Comparison of ENCODE assay signal across 28 cellular contexts in the genomic region with DNA sequence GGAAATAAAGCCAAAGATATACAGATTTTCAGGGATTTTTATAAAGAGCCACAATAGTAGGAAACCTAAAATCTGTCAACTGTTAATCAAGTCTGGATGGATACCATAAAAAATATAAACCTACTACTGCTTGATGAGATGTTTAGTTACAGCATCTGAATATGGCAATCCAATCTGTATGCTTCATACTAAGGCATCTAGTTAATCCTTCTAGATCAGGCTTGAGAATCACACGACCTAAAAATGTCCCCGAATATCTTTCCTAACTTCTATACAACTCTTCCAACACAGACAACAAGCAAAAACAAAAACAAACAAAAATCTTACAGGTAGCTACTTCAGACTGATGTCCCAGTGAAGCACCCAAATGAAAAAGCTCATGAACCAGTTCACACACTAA. TPM values are rescaled to one million over a fixed set of nuclear protein-coding genes. Genes with fewer than 3 reads are reported as not detected.
DNase-seq lines count a peak whose midpoint lies in the region; ATAC-seq and TF ChIP-seq lines count a peak whose summit lies in the region.
"Had no signal": no experiment of that assay in that cellular context is flagged by ENCODE, and none has a peak within 500 bp of the region (broad histone marks: within the 10 kb centered on the region; RNA-seq: fewer than 3 reads in every experiment).

No MANE protein-coding gene starts in this region.

- H4K20me1 ChIP-seq in PC-3 (ENCODE audit: low read length): no peaks in the 10 kb centered on the region

- peak overlapping the region; percentile 72 for H3K27ac Mint-ChIP-seq in activated CD4-positive, alpha-beta T cell treated with anti-CD3 and anti-CD28 coated beads for 36 hours
- H3K27ac Mint-ChIP-seq in CD4-positive, alpha-beta memory T cell: peak overlapping the region in 3 of 7 donors; percentile 5 to 45 (median 30)
- peak overlapping the region; percentile 7 for H3K27ac Mint-ChIP-seq in activated T-helper 17 cell treated with anti-CD3 and anti-CD28 coated beads, Interleukin-2, amount 50 U/mL, for 72 hours
- H3K27ac Mint-ChIP-seq in naive thymus-derived CD8-positive, alpha-beta T cell: peak overlapping the region in 6 of 10 donors; percentile 43 to 60 (median 50)
- no peak overlapping the region for H3K27ac Mint-ChIP-seq in stimulated activated naive B cell treated with anti-CD40 and anti-IgM and Interleukin-4, amounts not matched to agents 10 μg/mL and 1 μg/mL and 100 μg/mL, for 72 hours
- H3K27ac Mint-ChIP-seq: activated CD4-positive, alpha-beta memory T cell treated with anti-CD3 and anti-CD28 coated beads, Interleukin-2, amount 10 ng/mL, durations not matched to agents 7 days and 5 days; dendritic cell treated with granulocyte-macrophage colony-stimulating factor and Interleukin-4, amounts not matched to agents 40 ng/mL and 50 ng/mL, for 4 days; neural progenitor cell had no signal

- TF ChIP-seq CTCF in PC-3 (conservative IDR thresholded peaks at IDR 0.05; ENCODE audit: low read depth, low read length): no peak

- intact Hi-C loops in activated CD4-positive, alpha-beta T cell treated with anti-CD3 and anti-CD28 coated beads for 36 hours (cut with DNase I, micrococcal nuclease): no loop called here
- intact Hi-C loops in CD4-positive, alpha-beta memory T cell (cut with micrococcal nuclease): no loop called here
- intact Hi-C loops in PC-3 (cut with micrococcal nuclease): no loop called here

- no peak for DNase-seq in activated CD4-positive, alpha-beta T cell treated with anti-CD3 and anti-CD28 coated beads for 36 hours
- DNase-seq in activated CD4-positive, alpha-beta T cell treated with anti-CD3 and anti-CD28 coated beads for 1 hour: no peak
- DNase-seq in CD4-positive, alpha-beta memory T cell: no peak
- DNase-seq in naive thymus-derived CD8-positive, alpha-beta T cell: no peak
- DNase-seq in COLO668 (lab: John Stamatoyannopoulos, UW; ENCODE audit: unreplicated experiment) (no peak), PC-3 (no peak)
- no peak for DNase-seq in stimulated activated naive B cell treated with anti-CD40 and anti-IgM and Interleukin-4, amounts not matched to agents 10 μg/mL and 1 μg/mL and 100 μg/mL, for 72 hours
- DNase-seq: activated CD4-positive, alpha-beta memory T cell treated with anti-CD3 and anti-CD28 coated beads, Interleukin-2, amount 10 ng/mL, durations not matched to agents 7 days and 5 days; activated CD4-positive, CD25-positive, alpha-beta regulatory T cell; DMS79 treated with DMSO at 0.1 percent for 48 hours; endodermal cell; foreskin keratinocyte; lower lobe of right lung; NCI-H1417 treated with DMSO at 0.1 percent for 48 hours; NCI-H2081; NCI-H2227 treated with DMSO at 0.1 percent for 48 hours; NCI-H69; Peyer's patch; posterior cingulate gyrus; SHP77 treated with DMSO at 0.1 percent for 48 hours; stomach had no signal

- H3K9ac ChIP-seq in PC-3 (ENCODE audit: low read length): no peak overlapping the region
- H3K9ac ChIP-seq: neural progenitor cell had no signal

- H3K9me3 Mint-ChIP-seq in activated CD4-positive, alpha-beta T cell treated with anti-CD3 and anti-CD28 coated beads for 36 hours (ENCODE audit: low read depth): no peaks in the 10 kb centered on the region
- no peaks in the 10 kb centered on the region for H3K9me3 Mint-ChIP-seq in CD4-positive, alpha-beta memory T cell
- no peaks in the 10 kb centered on the region for H3K9me3 Mint-ChIP-seq in activated T-helper 17 cell treated with anti-CD3 and anti-CD28 coated beads, Interleukin-2, amount 50 U/mL, for 72 hours
- H3K9me3 Mint-ChIP-seq in naive thymus-derived CD8-positive, alpha-beta T cell: no peaks in the 10 kb centered on the region
- no peaks in the 10 kb centered on the region for H3K9me3 Mint-ChIP-seq in stimulated activated naive B cell treated with anti-CD40 and anti-IgM and Interleukin-4, amounts not matched to agents 10 μg/mL and 1 μg/mL and 100 μg/mL, for 72 hours
- H3K9me3 Mint-ChIP-seq: activated CD4-positive, alpha-beta memory T cell treated with anti-CD3 and anti-CD28 coated beads, Interleukin-2, amount 10 ng/mL, durations not matched to agents 7 days and 5 days; activated naive CD4-positive, alpha-beta T cell treated with anti-CD3 and anti-CD28 coated beads, Interleukin-2, amount 50 U/mL, for 72 hours; central memory CD8-positive, alpha-beta T cell; dendritic cell treated with granulocyte-macrophage colony-stimulating factor and Interleukin-4, amounts not matched to agents 40 ng/mL and 50 ng/mL, for 4 days; endodermal cell had no signal

- H2AFZ ChIP-seq in PC-3 (ENCODE audit: low read length): no peak overlapping the region
- H2AFZ ChIP-seq: neural progenitor cell had no signal

- no peak for ATAC-seq in activated CD4-positive, alpha-beta T cell treated with anti-CD3 and anti-CD28 coated beads for 36 hours
- no peak for ATAC-seq in activated T-helper 17 cell treated with anti-CD3 and anti-CD28 coated beads, Interleukin-2, amount 50 U/mL, for 72 hours (replicated peaks)
- no peak for ATAC-seq in naive thymus-derived CD8-positive, alpha-beta T cell
- no peak for ATAC-seq in PC-3
- ATAC-seq in stimulated activated naive B cell treated with anti-CD40 and anti-IgM and Interleukin-4, amounts not matched to agents 10 μg/mL and 1 μg/mL and 100 μg/mL, for 72 hours (replicated peaks): no peak
- ATAC-seq: esophagus mucosa, foreskin keratinocyte, lower lobe of right lung had no signal

- H3K27ac ChIP-seq in CD4-positive, alpha-beta memory T cell (ENCODE audit: low read depth, low read length): no peak overlapping the region
- H3K27ac ChIP-seq in PC-3 (ENCODE audit: low read length): no peak overlapping the region
- H3K27ac ChIP-seq: foreskin keratinocyte, lower lobe of right lung, neural progenitor cell, Peyer's patch, stomach had no signal

- H3K27me3 ChIP-seq in CD4-positive, alpha-beta memory T cell (ENCODE audit: insufficient read depth, low read length): no peaks in the 10 kb centered on the region
- no peaks in the 10 kb centered on the region for H3K27me3 ChIP-seq in PC-3 (ENCODE audit: low read length)
- H3K27me3 ChIP-seq: foreskin keratinocyte, neural progenitor cell, Peyer's patch, stomach, tibial nerve had no signal

- H3K9me3 ChIP-seq in CD4-positive, alpha-beta memory T cell (ENCODE audit: control insufficient read depth in 1 of 2, low read length in 2 of 2): no peaks in the 10 kb centered on the region
- no peaks in the 10 kb centered on the region for H3K9me3 ChIP-seq in PC-3 (ENCODE audit: low read length)
- H3K9me3 ChIP-seq: lower lobe of right lung, Peyer's patch, stomach, tibial nerve had no signal

- no peaks in the 10 kb centered on the region for H3F3A ChIP-seq in PC-3 (ENCODE audit: low read length, unreplicated experiment)

- H3K4me3 Mint-ChIP-seq in activated CD4-positive, alpha-beta T cell treated with anti-CD3 and anti-CD28 coated beads for 36 hours: peak overlapping the region; percentile 28
- peak overlapping the region in 6 of 8 donors; percentile 5 to 79 (median 26) for H3K4me3 Mint-ChIP-seq in CD4-positive, alpha-beta memory T cell
- H3K4me3 Mint-ChIP-seq in activated T-helper 17 cell treated with anti-CD3 and anti-CD28 coated beads, Interleukin-2, amount 50 U/mL, for 72 hours: peak overlapping the region; percentile 12
- peak overlapping the region in 7 of 10 donors; percentile 6 to 58 (median 18) for H3K4me3 Mint-ChIP-seq in naive thymus-derived CD8-positive, alpha-beta T cell
- H3K4me3 Mint-ChIP-seq in stimulated activated naive B cell treated with anti-CD40 and anti-IgM and Interleukin-4, amounts not matched to agents 10 μg/mL and 1 μg/mL and 100 μg/mL, for 72 hours: no peak overlapping the region
- H3K4me3 Mint-ChIP-seq: activated CD4-positive, alpha-beta memory T cell treated with anti-CD3 and anti-CD28 coated beads, Interleukin-2, amount 10 ng/mL, durations not matched to agents 7 days and 5 days; central memory CD8-positive, alpha-beta T cell; dendritic cell treated with granulocyte-macrophage colony-stimulating factor and Interleukin-4, amounts not matched to agents 40 ng/mL and 50 ng/mL, for 4 days; endodermal cell; neural progenitor cell had no signal

- POLR2A ChIA-PET in activated CD4-positive, alpha-beta T cell treated with anti-CD3 and anti-CD28 coated beads for 36 hours (lab: Charles Lee): no interaction called here
- POLR2A ChIA-PET in CD4-positive, alpha-beta memory T cell (lab: Charles Lee; ENCODE audit: partially characterized antibody): interaction anchor here (3.7 kb wide), 1 partner anchor 30 kb away, joined by 17 read pairs; a partner anchor contains a TSS
- POLR2A ChIA-PET in naive thymus-derived CD8-positive, alpha-beta T cell (lab: Charles Lee): no interaction called here
- POLR2A ChIA-PET in PC-3 (lab: Charles Lee; ENCODE audit: unreplicated experiment): no interaction called here

- H3K36me3 ChIP-seq in CD4-positive, alpha-beta memory T cell (ENCODE audit: insufficient read depth, low read length): no peaks in the 10 kb centered on the region
- no peaks in the 10 kb centered on the region for H3K36me3 ChIP-seq in PC-3 (ENCODE audit: low read depth, low read length)
- H3K36me3 ChIP-seq: lower lobe of right lung, neural progenitor cell, Peyer's patch, stomach, tibial nerve had no signal

- CTCF ChIA-PET in activated CD4-positive, alpha-beta T cell treated with anti-CD3 and anti-CD28 coated beads for 36 hours (lab: Charles Lee): interaction anchor here (0.8 to 1.1 kb wide), 2 partner anchors 23 to 67 kb away, joined by 3 read pairs; no protein-coding TSS in a partner anchor
- CTCF ChIA-PET in CD4-positive, alpha-beta memory T cell (lab: Charles Lee; ENCODE audit: partially characterized antibody): no interaction called here
- CTCF ChIA-PET in PC-3 (lab: Charles Lee): interaction anchor here (0.6 kb wide), 1 partner anchor 64 kb away, joined by 3 read pairs; no protein-coding TSS in a partner anchor

- no peaks in the 10 kb centered on the region for H3K9me2 ChIP-seq in PC-3 (replicated peaks; ENCODE audit: low read length)

- H3K4me1 ChIP-seq in CD4-positive, alpha-beta memory T cell (ENCODE audit: insufficient read depth, low read length): peaks cover 43% of the 10 kb centered on the region
- H3K4me1 ChIP-seq in PC-3 (ENCODE audit: insufficient read depth, low read length): no peaks in the 10 kb centered on the region
- H3K4me1 ChIP-seq: foreskin keratinocyte had no signal

- H3K79me2 ChIP-seq in PC-3 (ENCODE audit: low read length): no peaks in the 10 kb centered on the region

- BruUV-seq in PC-3 (replicated peaks; lab: Mats Ljungman, UMichigan): no TSS peak

- no peaks in the 10 kb centered on the region for H3K27me3 Mint-ChIP-seq in activated CD4-positive, alpha-beta T cell treated with anti-CD3 and anti-CD28 coated beads for 36 hours
- H3K27me3 Mint-ChIP-seq in CD4-positive, alpha-beta memory T cell: no peaks in the 10 kb centered on the region
- H3K27me3 Mint-ChIP-seq in activated T-helper 17 cell treated with anti-CD3 and anti-CD28 coated beads, Interleukin-2, amount 50 U/mL, for 72 hours: no peaks in the 10 kb centered on the region
- no peaks in the 10 kb centered on the region for H3K27me3 Mint-ChIP-seq in naive thymus-derived CD8-positive, alpha-beta T cell
- no peaks in the 10 kb centered on the region for H3K27me3 Mint-ChIP-seq in stimulated activated naive B cell treated with anti-CD40 and anti-IgM and Interleukin-4, amounts not matched to agents 10 μg/mL and 1 μg/mL and 100 μg/mL, for 72 hours
- H3K27me3 Mint-ChIP-seq: activated CD4-positive, alpha-beta memory T cell treated with anti-CD3 and anti-CD28 coated beads, Interleukin-2, amount 10 ng/mL, durations not matched to agents 7 days and 5 days; central memory CD8-positive, alpha-beta T cell; dendritic cell treated with granulocyte-macrophage colony-stimulating factor and Interleukin-4, amounts not matched to agents 40 ng/mL and 50 ng/mL, for 4 days had no signal

- H3K4me2 ChIP-seq in PC-3 (ENCODE audit: low read length): no peak overlapping the region
- H3K4me2 ChIP-seq: neural progenitor cell had no signal

- H3K4me1 Mint-ChIP-seq in activated CD4-positive, alpha-beta T cell treated with anti-CD3 and anti-CD28 coated beads for 36 hours: peaks cover 73% of the 10 kb centered on the region
- H3K4me1 Mint-ChIP-seq in CD4-positive, alpha-beta memory T cell: peaks cover 44 to 79% (median 67%) of the 10 kb centered on the region in 4 donors
- H3K4me1 Mint-ChIP-seq in activated T-helper 17 cell treated with anti-CD3 and anti-CD28 coated beads, Interleukin-2, amount 50 U/mL, for 72 hours: peaks cover 30% of the 10 kb centered on the region
- peaks cover 32 to 90% (median 71%) of the 10 kb centered on the region in 4 donors for H3K4me1 Mint-ChIP-seq in naive thymus-derived CD8-positive, alpha-beta T cell
- H3K4me1 Mint-ChIP-seq in stimulated activated naive B cell treated with anti-CD40 and anti-IgM and Interleukin-4, amounts not matched to agents 10 μg/mL and 1 μg/mL and 100 μg/mL, for 72 hours: peaks cover 37 to 87% of the 10 kb centered on the region in 2 donors

- H3K36me3 Mint-ChIP-seq in activated CD4-positive, alpha-beta T cell treated with anti-CD3 and anti-CD28 coated beads for 36 hours (ENCODE audit: low read depth): no peaks in the 10 kb centered on the region
- no peaks in the 10 kb centered on the region for H3K36me3 Mint-ChIP-seq in CD4-positive, alpha-beta memory T cell
- no peaks in the 10 kb centered on the region for H3K36me3 Mint-ChIP-seq in activated T-helper 17 cell treated with anti-CD3 and anti-CD28 coated beads, Interleukin-2, amount 50 U/mL, for 72 hours (ENCODE audit: low read depth)
- no peaks in the 10 kb centered on the region for H3K36me3 Mint-ChIP-seq in naive thymus-derived CD8-positive, alpha-beta T cell
- peaks cover 0 to 4% of the 10 kb centered on the region in 2 donors for H3K36me3 Mint-ChIP-seq in stimulated activated naive B cell treated with anti-CD40 and anti-IgM and Interleukin-4, amounts not matched to agents 10 μg/mL and 1 μg/mL and 100 μg/mL, for 72 hours
- H3K36me3 Mint-ChIP-seq: activated naive CD4-positive, alpha-beta T cell treated with anti-CD3 and anti-CD28 coated beads, Interleukin-2, amount 50 U/mL, for 72 hours had no signal

- no peak overlapping the region for H3K4me3 ChIP-seq in CD4-positive, alpha-beta memory T cell (ENCODE audit: low read length in 2 of 2)
- H3K4me3 ChIP-seq in PC-3 (ENCODE audit: low read length): no peak overlapping the region
- H3K4me3 ChIP-seq: lower lobe of right lung, neural progenitor cell, Peyer's patch, stomach, tibial nerve had no signal

RNA-seq across cellular contexts. Expression of a gene that starts 29.8 kb away (rescaled TPM):
- total RNA-seq in activated CD4-positive, alpha-beta T cell treated with anti-CD3 and anti-CD28 coated beads for 36 hours: 10 to 100 TPM; 16.9 to 21.4 TPM
- 10 to 100 TPM; 54.4 to 63.3 TPM for total RNA-seq in CD4-positive, alpha-beta memory T cell
- polyA plus RNA-seq in CD4-positive, alpha-beta memory T cell: 10 to 100 TPM; 46.4 to 91.7 TPM
- total RNA-seq in activated T-helper 17 cell treated with anti-CD3 and anti-CD28 coated beads, Interleukin-2, amount 50 U/mL, for 72 hours: 10 to 100 TPM; 12.5 to 18.3 TPM
- 10 to 100 TPM; 40.2 to 40.6 TPM for total RNA-seq in naive thymus-derived CD8-positive, alpha-beta T cell
- polyA plus RNA-seq in naive thymus-derived CD8-positive, alpha-beta T cell: 10 to 100 TPM; 36.4 to 43.8 (median 36.8) TPM
- total RNA-seq in PC-3 (2014; rRNA removed): 5.8 and 9.0 TPM in 2 replicates

Comparison
In these comparisons a context has a peak if more than half of its experiments do, and no peak if none do; other contexts are left out.
1. H3K4me3 Mint-ChIP-seq: peak in activated CD4-positive, alpha-beta T cell treated with anti-CD3 and anti-CD28 coated beads for 36 hours (single experiment), CD4-positive, alpha-beta memory T cell (6 of 8), activated T-helper 17 cell treated with anti-CD3 and anti-CD28 coated beads, Interleukin-2, amount 50 U/mL, for 72 hours (single experiment) and naive thymus-derived CD8-positive, alpha-beta T cell (7 of 10); none in stimulated activated naive B cell treated with anti-CD40 and anti-IgM and Interleukin-4, amounts not matched to agents 10 μg/mL and 1 μg/mL and 100 μg/mL, for 72 hours (0 of 2).